9 cellular contexts compared by ENCODE assay signal in the genomic region with DNA sequence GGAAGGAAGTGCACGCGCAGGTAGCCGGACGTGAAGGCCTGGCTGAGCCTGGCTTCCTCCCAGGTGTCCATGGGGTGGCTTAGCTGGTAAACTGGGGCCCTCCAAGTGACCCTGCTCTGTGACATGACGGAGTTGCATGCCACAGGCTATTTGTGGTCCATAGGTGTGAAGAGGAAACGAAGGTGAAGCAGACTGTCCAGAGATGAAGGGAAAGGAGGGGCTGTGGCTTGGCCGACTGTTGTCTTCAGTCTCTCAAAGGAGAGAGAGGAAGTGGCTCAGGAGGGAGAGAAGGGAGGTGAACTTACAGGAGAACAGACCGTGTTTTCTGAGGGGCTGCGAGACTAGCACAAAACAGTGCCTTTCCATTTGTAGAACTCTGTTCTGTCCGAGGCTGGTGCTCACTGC. TPM values are rescaled to one million over a fixed set of nuclear protein-coding genes. Genes with fewer than 3 reads are reported as not detected.
DNase-seq lines count a peak whose midpoint lies in the region; ATAC-seq lines count a peak whose summit lies in the region.
"Had no signal": no experiment of that assay in that cellular context is flagged by ENCODE, and none has a peak within 500 bp of the region (broad histone marks: within the 10 kb centered on the region; RNA-seq: fewer than 3 reads in every experiment).

No MANE protein-coding gene starts in this region.

- DNase-seq in NOMO-1 treated with DMSO at 0.1 percent for 48 hours (lab: John Stamatoyannopoulos, UW; ENCODE audit: unreplicated experiment) = peak; percentile 36
- no peak for DNase-seq in NOMO-1 treated with dmso at 0.1 percent for 144 hours (lab: John Stamatoyannopoulos, UW; ENCODE audit: unreplicated experiment)
- no peak for DNase-seq in activated T-cell treated with anti-CD3 and anti-CD28 coated beads, Interleukin-2, amount 50 U/mL, for 4 hours
- peak; percentile 36 for DNase-seq in stimulated activated CD8-positive, alpha-beta memory T cell treated with anti-CD3 and anti-CD28 coated beads, Interleukin-4, amount 100 ng/mL, for 48 hours
- no peak for DNase-seq in NCI-H2227 (lab: John Stamatoyannopoulos, UW; ENCODE audit: unreplicated experiment)
- no peak for DNase-seq in GM03348 (ENCODE audit: low spot score)
- no peak for DNase-seq in SHP77 (lab: John Stamatoyannopoulos, UW)

- H3K9me3 Mint-ChIP-seq in activated T-cell treated with anti-CD3 and anti-CD28 coated beads, Interleukin-2, amount 50 U/mL, for 4 hours = no peaks in the 10 kb centered on the region

- H3K36me3 Mint-ChIP-seq in activated T-cell treated with anti-CD3 and anti-CD28 coated beads, Interleukin-2, amount 50 U/mL, for 4 hours (ENCODE audit: insufficient read depth) = peaks cover 14% of the 10 kb centered on the region

- peak; percentile 30 for ATAC-seq in HG03103 (IDR thresholded peaks at IDR 0.05; ENCODE audit: low read depth, unreplicated experiment)
- no peak for ATAC-seq in activated T-cell treated with anti-CD3 and anti-CD28 coated beads, Interleukin-2, amount 50 U/mL, for 4 hours
- ATAC-seq: right lobe of liver had no signal

- peaks cover 67% of the 10 kb centered on the region for H3K4me1 Mint-ChIP-seq in activated T-cell treated with anti-CD3 and anti-CD28 coated beads, Interleukin-2, amount 50 U/mL, for 4 hours (ENCODE audit: low read depth)

- peak overlapping the region; percentile 58 for H3K4me3 Mint-ChIP-seq in activated T-cell treated with anti-CD3 and anti-CD28 coated beads, Interleukin-2, amount 50 U/mL, for 4 hours

- no peaks in the 10 kb centered on the region for H3K27me3 Mint-ChIP-seq in activated T-cell treated with anti-CD3 and anti-CD28 coated beads, Interleukin-2, amount 50 U/mL, for 4 hours (ENCODE audit: low read depth)

RNA-seq across cellular contexts. Expression of gene INPP5D, which starts 19.3 kb away (rescaled TPM):
- 10 to 100 TPM; 31.2 to 35.5 (median 31.7) TPM for total RNA-seq in activated T-cell treated with anti-CD3 and anti-CD28 coated beads, Interleukin-2, amount 50 U/mL, for 4 hours

RNA-seq across cellular contexts. Expression of gene NEU2, which starts 47.0 kb away (rescaled TPM):
- not detected for total RNA-seq in activated T-cell treated with anti-CD3 and anti-CD28 coated beads, Interleukin-2, amount 50 U/mL, for 4 hours
- total RNA-seq: right lobe of liver had no signal

Comparison
In these comparisons a context has a peak if more than half of its experiments do, and no peak if none do; other contexts are left out.
1. DNase-seq: peak in NOMO-1 treated with DMSO at 0.1 percent for 48 hours (single experiment) and stimulated activated CD8-positive, alpha-beta memory T cell treated with anti-CD3 and anti-CD28 coated beads, Interleukin-4, amount 100 ng/mL, for 48 hours (single experiment); none in NOMO-1 treated with dmso at 0.1 percent for 144 hours (single experiment), activated T-cell treated with anti-CD3 and anti-CD28 coated beads, Interleukin-2, amount 50 U/mL, for 4 hours (single experiment), NCI-H2227 (single experiment), GM03348 (single experiment) and SHP77 (0 of 2).